In genomic region chr2:30775833-30776232, GRCh38 we compare ENCODE assay signal across 40 cellular contexts. TPM values are rescaled to one million over a fixed set of nuclear protein-coding genes. Genes with fewer than 3 reads are reported as not detected.
DNase-seq lines count a peak whose midpoint lies in the region; ATAC-seq and TF ChIP-seq lines count a peak whose summit lies in the region.
"Had no signal": no experiment of that assay in that cellular context is flagged by ENCODE, and none has a peak within 500 bp of the region (broad histone marks: within the 10 kb centered on the region; RNA-seq: fewer than 3 reads in every experiment).

No MANE protein-coding gene starts in this region.

- H3K27ac ChIP-seq in right atrium auricular region (no peak overlapping the region), endodermal cell (ENCODE audit: low read depth, low read length) (no peak overlapping the region)
- no peak overlapping the region for H3K27ac ChIP-seq in naive thymus-derived CD4-positive, alpha-beta T cell (ENCODE audit: low read depth, low read length)
- H3K27ac ChIP-seq in CD4-positive, alpha-beta T cell (ENCODE audit: low read depth, low read length) = no peak overlapping the region
- H3K27ac ChIP-seq: cardiac muscle cell, left lung, prostate gland, sigmoid colon, upper lobe of left lung had no signal

- H3K9ac ChIP-seq in endodermal cell (ENCODE audit: extremely low read depth, low read length, poor library complexity, severe bottlenecking) = no peak overlapping the region

- TF ChIP-seq CTCF in right atrium auricular region (IDR thresholded peaks at IDR 0.05) (no peak), endodermal cell (conservative IDR thresholded peaks at IDR 0.05) (no peak)
- TF ChIP-seq CTCF in CD4-positive, alpha-beta T cell (IDR thresholded peaks at IDR 0.05) = no peak

- no peak overlapping the region for H3K27ac Mint-ChIP-seq in endodermal cell
- H3K27ac Mint-ChIP-seq in naive thymus-derived CD4-positive, alpha-beta T cell = no peak overlapping the region
- H3K27ac Mint-ChIP-seq in CD4-positive, alpha-beta T cell = no peak overlapping the region
- H3K27ac Mint-ChIP-seq: activated CD4-positive, alpha-beta T cell treated with anti-CD3 and anti-CD28 coated beads for 36 hours; activated CD8-positive, alpha-beta T cell treated with anti-CD3 and anti-CD28 coated beads, Interleukin-2, amount 10 ng/mL, durations not matched to agents 7 days and 5 days; activated naive CD8-positive, alpha-beta T cell treated with anti-CD3 and anti-CD28 coated beads, Interleukin-2, amount 10 ng/mL, durations not matched to agents 7 days and 5 days; activated T-cell treated with anti-CD3 and anti-CD28 coated beads, Interleukin-2, amount 50 U/mL, for 24 hours had no signal

- H3K4me1 Mint-ChIP-seq in endodermal cell = no peaks in the 10 kb centered on the region
- peaks cover 0 to 5% (median 0%) of the 10 kb centered on the region in 7 donors for H3K4me1 Mint-ChIP-seq in naive thymus-derived CD4-positive, alpha-beta T cell
- H3K4me1 Mint-ChIP-seq in CD4-positive, alpha-beta T cell (ENCODE audit: low read depth) = no peaks in the 10 kb centered on the region
- H3K4me1 Mint-ChIP-seq: activated naive CD8-positive, alpha-beta T cell treated with anti-CD3 and anti-CD28 coated beads, Interleukin-2, amount 10 ng/mL, durations not matched to agents 7 days and 5 days had no signal

- H3K4me3 Mint-ChIP-seq in endodermal cell = no peak overlapping the region
- H3K4me3 Mint-ChIP-seq in naive thymus-derived CD4-positive, alpha-beta T cell = peak overlapping the region in 6 of 10 donors; percentile 8 to 46 (median 16)
- no peak overlapping the region for H3K4me3 Mint-ChIP-seq in CD4-positive, alpha-beta T cell
- H3K4me3 Mint-ChIP-seq: activated CD4-positive, alpha-beta T cell treated with anti-CD3 and anti-CD28 coated beads for 36 hours; activated CD8-positive, alpha-beta T cell treated with anti-CD3 and anti-CD28 coated beads, Interleukin-2, amount 10 ng/mL, durations not matched to agents 7 days and 5 days; activated naive CD8-positive, alpha-beta T cell treated with anti-CD3 and anti-CD28 coated beads, Interleukin-2, amount 10 ng/mL, durations not matched to agents 7 days and 5 days; activated T-cell treated with anti-CD3 and anti-CD28 coated beads, Interleukin-2, amount 50 U/mL, for 24 hours had no signal

- peaks cover 38% of the 10 kb centered on the region for H3K36me3 Mint-ChIP-seq in endodermal cell (ENCODE audit: low read depth)
- H3K36me3 Mint-ChIP-seq in naive thymus-derived CD4-positive, alpha-beta T cell = no peaks in the 10 kb centered on the region
- no peaks in the 10 kb centered on the region for H3K36me3 Mint-ChIP-seq in CD4-positive, alpha-beta T cell (ENCODE audit: low read depth)
- H3K36me3 Mint-ChIP-seq: activated naive CD8-positive, alpha-beta T cell treated with anti-CD3 and anti-CD28 coated beads, Interleukin-2, amount 10 ng/mL, durations not matched to agents 7 days and 5 days; naive thymus-derived CD8-positive, alpha-beta T cell had no signal

- no peaks in the 10 kb centered on the region for H3K4me1 ChIP-seq in right atrium auricular region
- H3K4me1 ChIP-seq in endodermal cell (ENCODE audit: control insufficient read depth, insufficient read depth, low read length) = peaks cover 3% of the 10 kb centered on the region
- H3K4me1 ChIP-seq in naive thymus-derived CD4-positive, alpha-beta T cell (ENCODE audit: control insufficient read depth in 2 of 2, insufficient read depth in 2 of 2, low read length in 2 of 2) = no peaks in the 10 kb centered on the region
- H3K4me1 ChIP-seq: left lung, prostate gland, sigmoid colon, upper lobe of left lung had no signal

- no peak for ATAC-seq in left ventricle myocardium superior
- no peak for ATAC-seq in naive thymus-derived CD4-positive, alpha-beta T cell
- no peak for ATAC-seq in CD4-positive, alpha-beta T cell (ENCODE audit: poor library complexity)
- ATAC-seq: activated CD4-positive, alpha-beta T cell treated with anti-CD3 and anti-CD28 coated beads for 36 hours; activated CD8-positive, alpha-beta T cell treated with anti-CD3 and anti-CD28 coated beads, Interleukin-2, amount 10 ng/mL, durations not matched to agents 7 days and 5 days; HCT116; left lung; naive thymus-derived CD8-positive, alpha-beta T cell; Panc1 had no signal

- H3K27me3 Mint-ChIP-seq in endodermal cell (ENCODE audit: insufficient read depth) = no peaks in the 10 kb centered on the region
- peaks cover 0 to 23% (median 6%) of the 10 kb centered on the region in 5 donors for H3K27me3 Mint-ChIP-seq in naive thymus-derived CD4-positive, alpha-beta T cell
- H3K27me3 Mint-ChIP-seq in CD4-positive, alpha-beta T cell = peaks cover 8% of the 10 kb centered on the region

- WGBS in endodermal cell (ENCODE audit: insufficient coverage in 1 of 2, insufficient read length in 1 of 2), 2 experiments = 91 to 100% methylated on average over 4 to 7 of the region's 7 CpGs

- intact Hi-C loops in left ventricle myocardium superior (cut with micrococcal nuclease) = no loop called here
- intact Hi-C loops in naive thymus-derived CD4-positive, alpha-beta T cell (cut with micrococcal nuclease) = no loop called here
- intact Hi-C loops in CD4-positive, alpha-beta T cell (cut with DNase I, micrococcal nuclease) = no loop called here

- H3K27me3 ChIP-seq in right atrium auricular region (no peaks in the 10 kb centered on the region), endodermal cell (ENCODE audit: control insufficient read depth, insufficient read depth, low read length, poor library complexity, severe bottlenecking) (no peaks in the 10 kb centered on the region)
- no peaks in the 10 kb centered on the region for H3K27me3 ChIP-seq in naive thymus-derived CD4-positive, alpha-beta T cell (ENCODE audit: control insufficient read depth in 2 of 2, insufficient read depth in 2 of 2, low read length in 2 of 2)
- no peaks in the 10 kb centered on the region for H3K27me3 ChIP-seq in CD4-positive, alpha-beta T cell (ENCODE audit: control insufficient read depth, insufficient read depth, low read length)
- H3K27me3 ChIP-seq: cardiac muscle cell, sigmoid colon, upper lobe of left lung had no signal

- DNase-seq in right atrium auricular region (ENCODE audit: low spot score) (peak; percentile 5), left ventricle myocardium superior (no peak), endodermal cell (peak; percentile 38), activated T-cell treated with anti-CD3 and anti-CD28 coated beads for 4 hours (no peak), AG08395 (ENCODE audit: low spot score) (no peak), GDM1 (lab: John Stamatoyannopoulos, UW) (no peak)
- no peak for DNase-seq in naive thymus-derived CD4-positive, alpha-beta T cell
- no peak for DNase-seq in CD4-positive, alpha-beta T cell
- DNase-seq: activated CD4-positive, alpha-beta T cell treated with anti-CD3 and anti-CD28 coated beads for 36 hours; activated CD8-positive, alpha-beta T cell treated with anti-CD3 and anti-CD28 coated beads, Interleukin-2, amount 10 ng/mL, durations not matched to agents 7 days and 5 days; activated gamma-delta T cell treated with Interleukin-2 at 50 U/mL for 16 hours; activated naive CD8-positive, alpha-beta T cell treated with anti-CD3 and anti-CD28 coated beads, Interleukin-2, amount 10 ng/mL, durations not matched to agents 7 days and 5 days; activated T-cell treated with anti-CD3 and anti-CD28 coated beads, Interleukin-2, amount 50 U/mL, for 24 hours; AML-193; DMS153; effector memory CD4-positive, alpha-beta T cell; erythroblast; glutamatergic neuron; left lung; midbrain; MV-4-11; naive thymus-derived CD8-positive, alpha-beta T cell; NCI-H1436 treated with DMSO at 0.1 percent for 48 hours; NCI-H2081 treated with DMSO at 0.1 percent for 48 hours; NCI-H345; nucleus accumbens; SHP77; sigmoid colon; stimulated activated CD4-positive, alpha-beta T cell treated with anti-CD3 and anti-CD28 coated beads, Interleukin-4, amount 100 ng/mL, for 1 hour; substantia nigra; SW 1271; T-helper 9 cell had no signal

- POLR2A ChIA-PET in naive thymus-derived CD4-positive, alpha-beta T cell (lab: Charles Lee) = no interaction called here
- POLR2A ChIA-PET in CD4-positive, alpha-beta T cell (lab: Charles Lee) = no interaction called here

- H3K4me3 ChIP-seq in right atrium auricular region (no peak overlapping the region), endodermal cell (ENCODE audit: low read length) (no peak overlapping the region)
- no peak overlapping the region for H3K4me3 ChIP-seq in naive thymus-derived CD4-positive, alpha-beta T cell (ENCODE audit: low read length)
- H3K4me3 ChIP-seq: cardiac muscle cell, left lung, prostate gland, sigmoid colon, upper lobe of left lung had no signal

- H3K9me3 Mint-ChIP-seq in endodermal cell = no peaks in the 10 kb centered on the region
- H3K9me3 Mint-ChIP-seq in naive thymus-derived CD4-positive, alpha-beta T cell = peaks cover 0 to 2% (median 0%) of the 10 kb centered on the region in 11 donors
- H3K9me3 Mint-ChIP-seq in CD4-positive, alpha-beta T cell = no peaks in the 10 kb centered on the region
- H3K9me3 Mint-ChIP-seq: activated naive CD8-positive, alpha-beta T cell treated with anti-CD3 and anti-CD28 coated beads, Interleukin-2, amount 10 ng/mL, durations not matched to agents 7 days and 5 days; activated T-cell treated with anti-CD3 and anti-CD28 coated beads, Interleukin-2, amount 50 U/mL, for 24 hours; naive thymus-derived CD8-positive, alpha-beta T cell had no signal

- CTCF ChIA-PET in naive thymus-derived CD4-positive, alpha-beta T cell (lab: Charles Lee) = interaction anchor here (0.7 kb wide), 1 partner anchor 676 kb away, joined by 4 read pairs; no protein-coding TSS in a partner anchor
- CTCF ChIA-PET in CD4-positive, alpha-beta T cell (lab: Charles Lee) = no interaction called here

- H3K9me3 ChIP-seq in right atrium auricular region = no peaks in the 10 kb centered on the region
- no peaks in the 10 kb centered on the region for H3K9me3 ChIP-seq in endodermal cell (ENCODE audit: control insufficient read depth, low read length)
- no peaks in the 10 kb centered on the region for H3K9me3 ChIP-seq in naive thymus-derived CD4-positive, alpha-beta T cell (ENCODE audit: control insufficient read depth in 2 of 3, low read length in 3 of 3)
- no peaks in the 10 kb centered on the region for H3K9me3 ChIP-seq in CD4-positive, alpha-beta T cell (ENCODE audit: control insufficient read depth, low read length)
- H3K9me3 ChIP-seq: left lung, prostate gland, sigmoid colon, upper lobe of left lung had no signal

- H3K36me3 ChIP-seq in right atrium auricular region (no peaks in the 10 kb centered on the region), endodermal cell (ENCODE audit: control insufficient read depth, insufficient read depth, low read length) (peaks cover 6% of the 10 kb centered on the region)
- H3K36me3 ChIP-seq in naive thymus-derived CD4-positive, alpha-beta T cell (ENCODE audit: control insufficient read depth in 2 of 3, insufficient read depth in 3 of 3, low read length in 3 of 3) = no peaks in the 10 kb centered on the region
- H3K36me3 ChIP-seq: cardiac muscle cell, left lung, prostate gland, sigmoid colon, upper lobe of left lung had no signal

RNA-seq across cellular contexts. Expression of gene CAPN13, which starts 31.4 kb away (rescaled TPM):
- total RNA-seq in right atrium auricular region (not detected), left ventricle myocardium superior (not detected), endodermal cell (10 to 100 TPM; 29.5 to 38.6 TPM)
- polyA plus RNA-seq in endodermal cell (2013, experiment 1 of 2) = 1.1 TPM
- 1.7 TPM for polyA plus RNA-seq in endodermal cell (2013, experiment 2 of 2)
- not detected for total RNA-seq in naive thymus-derived CD4-positive, alpha-beta T cell
- not detected for polyA plus RNA-seq in naive thymus-derived CD4-positive, alpha-beta T cell
- not detected for total RNA-seq in CD4-positive, alpha-beta T cell
- total RNA-seq: A172; activated CD4-positive, alpha-beta T cell treated with anti-CD3 and anti-CD28 coated beads for 36 hours; activated CD8-positive, alpha-beta T cell treated with anti-CD3 and anti-CD28 coated beads, Interleukin-2, amount 10 ng/mL, durations not matched to agents 7 days and 5 days; activated naive CD8-positive, alpha-beta T cell treated with anti-CD3 and anti-CD28 coated beads, Interleukin-2, amount 10 ng/mL, durations not matched to agents 7 days and 5 days; astrocyte; cardiac muscle cell; LHCN-M2; naive thymus-derived CD8-positive, alpha-beta T cell; sigmoid colon had no signal
- polyA plus RNA-seq: cardiac muscle cell; naive thymus-derived CD8-positive, alpha-beta T cell had no signal

Comparison
In these comparisons a context has a peak if more than half of its experiments do, and no peak if none do; other contexts are left out.
1. DNase-seq: peak in right atrium auricular region (single experiment) and endodermal cell (single experiment); none in left ventricle myocardium superior (single experiment), naive thymus-derived CD4-positive, alpha-beta T cell (0 of 9), activated T-cell treated with anti-CD3 and anti-CD28 coated beads for 4 hours (single experiment), AG08395 (single experiment), CD4-positive, alpha-beta T cell (0 of 10) and GDM1 (single experiment).
2. H3K4me3 Mint-ChIP-seq: peak in naive thymus-derived CD4-positive, alpha-beta T cell (6 of 10); none in endodermal cell (single experiment) and CD4-positive, alpha-beta T cell (single experiment).
3. RNA of gene CAPN13, which starts 31.4 kb away (total RNA-seq): 29.5 to 38.6 TPM in endodermal cell; not detected in right atrium auricular region, not detected in left ventricle myocardium superior (single experiment), not detected in naive thymus-derived CD4-positive, alpha-beta T cell and not detected in CD4-positive, alpha-beta T cell; every median in the first group is over 10 times any median in the second.